In genomic region chr6:161683400-161683799, GRCh38 we compare ENCODE assay signal across 25 cellular contexts.
"Had no signal": no experiment of that assay in that cellular context is flagged by ENCODE, and none has a peak within 500 bp of the region (broad histone marks: within the 10 kb centered on the region; RNA-seq: fewer than 3 reads in every experiment).

No MANE protein-coding gene starts in this region.

- H3K27me3 Mint-ChIP-seq: activated CD4-positive, alpha-beta memory T cell treated with anti-CD3 and anti-CD28 coated beads, Interleukin-2, amount 10 ng/mL, durations not matched to agents 7 days and 5 days; activated naive CD4-positive, alpha-beta T cell treated with anti-CD3 and anti-CD28 coated beads, Interleukin-2, amount 10 ng/mL, durations not matched to agents 7 days and 5 days; activated naive CD8-positive, alpha-beta T cell treated with anti-CD3 and anti-CD28 coated beads for 36 hours; T-helper 17 cell had no signal

- H3K4me3 Mint-ChIP-seq: activated CD4-positive, alpha-beta memory T cell treated with anti-CD3 and anti-CD28 coated beads, Interleukin-2, amount 10 ng/mL, durations not matched to agents 7 days and 5 days; activated naive CD4-positive, alpha-beta T cell treated with anti-CD3 and anti-CD28 coated beads, Interleukin-2, amount 10 ng/mL, durations not matched to agents 7 days and 5 days; activated naive CD8-positive, alpha-beta T cell treated with anti-CD3 and anti-CD28 coated beads for 36 hours; activated T-cell treated with anti-CD3 and anti-CD28 coated beads, Interleukin-2, amount 50 U/mL, for 72 hours; T-helper 17 cell had no signal

- H3K4me1 ChIP-seq: breast epithelium had no signal

- H3K9me3 ChIP-seq: breast epithelium had no signal

- FAIRE-seq: RCC 7860 had no signal

- H3K36me3 ChIP-seq: breast epithelium had no signal

- H3K27ac ChIP-seq: breast epithelium, coronary artery, VCaP had no signal

- H3K27ac Mint-ChIP-seq: activated CD4-positive, alpha-beta memory T cell treated with anti-CD3 and anti-CD28 coated beads, Interleukin-2, amount 10 ng/mL, durations not matched to agents 7 days and 5 days; activated naive CD4-positive, alpha-beta T cell treated with anti-CD3 and anti-CD28 coated beads, Interleukin-2, amount 10 ng/mL, durations not matched to agents 7 days and 5 days; activated naive CD8-positive, alpha-beta T cell treated with anti-CD3 and anti-CD28 coated beads for 36 hours; activated T-cell treated with anti-CD3 and anti-CD28 coated beads, Interleukin-2, amount 50 U/mL, for 72 hours; activated T-helper 2 cell treated with anti-CD3 and anti-CD28 coated beads, Interferon-gamma antibody, Interleukin-2, Interleukin-4, amounts not matched to agents 10 μg/mL and 5 μg/mL and 100 μg/mL, durations not matched to agents 14 hours and 24 hours and 36 hours; T-helper 17 cell had no signal

- H3K27me3 ChIP-seq: breast epithelium had no signal

- H3K4me1 Mint-ChIP-seq: activated CD4-positive, alpha-beta memory T cell treated with anti-CD3 and anti-CD28 coated beads, Interleukin-2, amount 10 ng/mL, durations not matched to agents 7 days and 5 days; activated naive CD4-positive, alpha-beta T cell treated with anti-CD3 and anti-CD28 coated beads, Interleukin-2, amount 10 ng/mL, durations not matched to agents 7 days and 5 days; activated naive CD8-positive, alpha-beta T cell treated with anti-CD3 and anti-CD28 coated beads for 36 hours; T-helper 17 cell had no signal

- ATAC-seq: activated T-cell treated with anti-CD3 and anti-CD28 coated beads, Interleukin-2, amount 50 U/mL, for 72 hours; PC-3; T-helper 17 cell had no signal

- H3K4me3 ChIP-seq: breast epithelium, coronary artery had no signal

- H3K9me3 Mint-ChIP-seq: activated CD4-positive, alpha-beta memory T cell treated with anti-CD3 and anti-CD28 coated beads, Interleukin-2, amount 10 ng/mL, durations not matched to agents 7 days and 5 days; activated naive CD4-positive, alpha-beta T cell treated with anti-CD3 and anti-CD28 coated beads, Interleukin-2, amount 10 ng/mL, durations not matched to agents 7 days and 5 days; activated naive CD8-positive, alpha-beta T cell treated with anti-CD3 and anti-CD28 coated beads for 36 hours; activated T-helper 2 cell treated with anti-CD3 and anti-CD28 coated beads, Interferon-gamma antibody, Interleukin-2, Interleukin-4, amounts not matched to agents 10 μg/mL and 5 μg/mL and 100 μg/mL, durations not matched to agents 14 hours and 24 hours and 36 hours had no signal

- H3K36me3 Mint-ChIP-seq: activated naive CD4-positive, alpha-beta T cell treated with anti-CD3 and anti-CD28 coated beads, Interleukin-2, amount 10 ng/mL, durations not matched to agents 7 days and 5 days; activated naive CD8-positive, alpha-beta T cell treated with anti-CD3 and anti-CD28 coated beads for 36 hours had no signal

- DNase-seq: activated CD4-positive, alpha-beta memory T cell treated with anti-CD3 and anti-CD28 coated beads, Interleukin-2, amount 10 ng/mL, durations not matched to agents 7 days and 5 days; activated CD4-positive, alpha-beta T cell treated with anti-CD3 and anti-CD28 coated beads, Interleukin-2, amount 50 U/mL, for 1 hour; activated CD4-positive, CD25-positive, alpha-beta regulatory T cell; activated gamma-delta T cell treated with Interleukin-2 at 50 U/mL for 16 hours; activated naive CD4-positive, alpha-beta T cell treated with anti-CD3 and anti-CD28 coated beads, Interleukin-2, amount 10 ng/mL, durations not matched to agents 7 days and 5 days; activated naive CD8-positive, alpha-beta T cell treated with anti-CD3 and anti-CD28 coated beads for 36 hours; activated T-cell treated with anti-CD3 and anti-CD28 coated beads for 4 hours; activated T-cell treated with anti-CD3 and anti-CD28 coated beads, Interleukin-2, amount 50 U/mL, for 72 hours; caudate nucleus; KG1; NCI-H1092; NCI-H1417 treated with DMSO at 0.1 percent for 48 hours; NCI-H187; NCI-H2081; NCI-H2171 treated with DMSO at 0.1 percent for 48 hours; NCI-H226; SIG-M5; T-helper 17 cell; T-helper 9 cell had no signal
